ENCODE assay signal across 14 cellular contexts in the genomic region with DNA sequence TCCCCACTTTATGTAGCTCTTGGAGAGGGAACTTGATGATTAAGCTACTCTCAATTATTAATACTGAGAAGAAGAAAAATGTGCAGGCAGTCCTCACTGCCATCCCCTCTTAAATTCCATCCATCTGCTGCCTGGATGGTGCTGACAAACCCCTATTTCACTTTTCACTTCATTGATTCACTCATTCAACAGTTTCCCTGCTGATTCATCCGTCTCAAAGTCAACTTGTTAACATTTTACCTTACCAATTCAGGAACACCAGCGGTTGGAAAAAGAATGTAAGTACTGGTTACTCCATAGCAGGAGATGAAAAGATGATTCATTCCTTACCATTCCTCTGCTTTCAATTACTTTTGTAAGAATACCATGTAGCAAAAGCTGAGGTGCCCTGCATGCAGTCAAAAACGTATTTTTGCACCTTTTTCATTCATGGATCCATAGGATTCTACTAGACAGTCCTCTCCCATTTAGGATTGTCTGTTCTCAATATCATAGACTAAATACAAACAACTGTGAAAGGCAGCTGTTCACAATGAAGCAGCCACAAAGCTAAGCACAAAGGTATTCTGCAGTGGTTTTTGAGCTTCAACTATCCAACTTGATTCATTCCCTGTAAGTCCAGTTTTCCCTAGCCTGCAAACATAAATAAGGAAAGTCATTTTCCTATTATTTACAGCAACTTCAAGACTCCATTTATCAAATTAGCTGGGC.
DNase-seq lines count a peak whose midpoint lies in the region; ATAC-seq and TF ChIP-seq lines count a peak whose summit lies in the region.
"Had no signal": no experiment of that assay in that cellular context is flagged by ENCODE, and none has a peak within 500 bp of the region (broad histone marks: within the 10 kb centered on the region; RNA-seq: fewer than 3 reads in every experiment).

No MANE protein-coding gene starts in this region.

- no peak for DNase-seq in activated naive CD4-positive, alpha-beta T cell treated with anti-CD3 and anti-CD28 coated beads, Interleukin-2, amount 50 U/mL, for 72 hours (ENCODE audit: low spot score in 2 of 2)
- no peak for DNase-seq in activated naive CD4-positive, alpha-beta T cell treated with anti-CD3 and anti-CD28 coated beads, Interleukin-2, amount 10 ng/mL, durations not matched to agents 7 days and 5 days
- no peak for DNase-seq in SK-N-SH
- peak; percentile 92 for DNase-seq in fibroblast of peridontal ligament (ENCODE audit: extremely low read depth)
- DNase-seq in smooth muscle cell (lab: John Stamatoyannopoulos, UW; ENCODE audit: unreplicated experiment), result no peak
- no peak for DNase-seq in T-cell
- DNase-seq in activated CD4-positive, CD25-positive, alpha-beta regulatory T cell (lab: John Stamatoyannopoulos, UW), result no peak
- DNase-seq: activated CD4-positive, alpha-beta memory T cell treated with anti-CD3 and anti-CD28 coated beads for 36 hours; left ventricle myocardium superior; NCI-H2029; stimulated activated CD4-positive, alpha-beta T cell treated with anti-CD3 and anti-CD28 coated beads, Interleukin-4, amount 100 ng/mL, for 1 hour; stomach had no signal

- H3K79me2 ChIP-seq in SK-N-SH (ENCODE audit: insufficient read depth), result no peaks in the 10 kb centered on the region
- H3K79me2 ChIP-seq in smooth muscle cell (ENCODE audit: low read depth), result no peaks in the 10 kb centered on the region
- H3K79me2 ChIP-seq: parathyroid adenoma had no signal

- H3K9me3 ChIP-seq in SK-N-SH (no peaks in the 10 kb centered on the region), smooth muscle cell (replicated peaks; ENCODE audit: low read depth) (no peaks in the 10 kb centered on the region)
- H3K9me3 ChIP-seq: stomach had no signal

- H3K27me3 Mint-ChIP-seq in activated naive CD4-positive, alpha-beta T cell treated with anti-CD3 and anti-CD28 coated beads, Interleukin-2, amount 10 ng/mL, durations not matched to agents 7 days and 5 days, result peaks cover 17% of the 10 kb centered on the region
- peaks cover 2 to 35% of the 10 kb centered on the region in 2 donors for H3K27me3 Mint-ChIP-seq in T-cell
- H3K27me3 Mint-ChIP-seq: activated CD4-positive, alpha-beta memory T cell treated with anti-CD3 and anti-CD28 coated beads for 36 hours had no signal

- H3K27ac ChIP-seq in SK-N-SH (ENCODE audit: low read depth in 2 of 2, low read length in 1 of 2) (peak overlapping the region in 1 of 2 experiments; percentile 81; a peak in 2 of 4 replicates), smooth muscle cell (ENCODE audit: low read depth) (peak overlapping the region; percentile 88)
- H3K27ac ChIP-seq: parathyroid adenoma, stomach had no signal

- H3K4me3 ChIP-seq in SK-N-SH (ENCODE audit: low read depth in 2 of 2, low read length in 1 of 2) (no peak overlapping the region), smooth muscle cell (no peak overlapping the region)
- H3K4me3 ChIP-seq: stomach had no signal

- H3K4me1 Mint-ChIP-seq in activated naive CD4-positive, alpha-beta T cell treated with anti-CD3 and anti-CD28 coated beads, Interleukin-2, amount 10 ng/mL, durations not matched to agents 7 days and 5 days, result peaks cover 16% of the 10 kb centered on the region
- peaks cover 27 to 34% (median 30%) of the 10 kb centered on the region in 3 donors for H3K4me1 Mint-ChIP-seq in T-cell

- H4K20me1 ChIP-seq in SK-N-SH (ENCODE audit: insufficient read depth) (no peaks in the 10 kb centered on the region), smooth muscle cell (ENCODE audit: low read depth) (no peaks in the 10 kb centered on the region)

- TF ChIP-seq CTCF in SK-N-SH (IDR thresholded peaks at IDR 0.05) (no peak), smooth muscle cell (IDR thresholded peaks at IDR 0.05; ENCODE audit: borderline replicate concordance, insufficient read depth, poor library complexity, severe bottlenecking) (no peak)

- H3K9me3 Mint-ChIP-seq in activated naive CD4-positive, alpha-beta T cell treated with anti-CD3 and anti-CD28 coated beads, Interleukin-2, amount 50 U/mL, for 72 hours, result no peaks in the 10 kb centered on the region
- H3K9me3 Mint-ChIP-seq in activated naive CD4-positive, alpha-beta T cell treated with anti-CD3 and anti-CD28 coated beads, Interleukin-2, amount 10 ng/mL, durations not matched to agents 7 days and 5 days, result no peaks in the 10 kb centered on the region
- no peaks in the 10 kb centered on the region for H3K9me3 Mint-ChIP-seq in T-cell
- H3K9me3 Mint-ChIP-seq: activated CD4-positive, alpha-beta memory T cell treated with anti-CD3 and anti-CD28 coated beads for 36 hours had no signal

- 9% methylated on average over 3 of the region's 3 CpGs for whole genome bisulfite sequencing in SK-N-SH (ENCODE audit: low lambda C conversion rate)
- WGBS in smooth muscle cell (ENCODE audit: low lambda C conversion rate), result 26% methylated on average over 3 of the region's 3 CpGs

- H3K4me3 Mint-ChIP-seq in activated naive CD4-positive, alpha-beta T cell treated with anti-CD3 and anti-CD28 coated beads, Interleukin-2, amount 10 ng/mL, durations not matched to agents 7 days and 5 days, result no peak overlapping the region
- peak overlapping the region in 1 of 3 donors; percentile 31 for H3K4me3 Mint-ChIP-seq in T-cell
- H3K4me3 Mint-ChIP-seq: activated CD4-positive, alpha-beta memory T cell treated with anti-CD3 and anti-CD28 coated beads for 36 hours had no signal

- H3K4me2 ChIP-seq in SK-N-SH (peak overlapping the region; percentile 51; the same call in 1 of the 2 replicates), smooth muscle cell (peak overlapping the region; percentile 50)

- no peaks in the 10 kb centered on the region for H3K36me3 Mint-ChIP-seq in activated naive CD4-positive, alpha-beta T cell treated with anti-CD3 and anti-CD28 coated beads, Interleukin-2, amount 50 U/mL, for 72 hours
- no peaks in the 10 kb centered on the region for H3K36me3 Mint-ChIP-seq in activated naive CD4-positive, alpha-beta T cell treated with anti-CD3 and anti-CD28 coated beads, Interleukin-2, amount 10 ng/mL, durations not matched to agents 7 days and 5 days
- H3K36me3 Mint-ChIP-seq in T-cell, result no peaks in the 10 kb centered on the region
- H3K36me3 Mint-ChIP-seq: activated CD4-positive, alpha-beta memory T cell treated with anti-CD3 and anti-CD28 coated beads for 36 hours had no signal

- TF ChIP-seq EP300 in SK-N-SH (IDR thresholded peaks at IDR 0.05; ENCODE audit: borderline replicate concordance in 1 of 2, low read depth in 1 of 2, low read length in 1 of 2), result peak in 1 of 2 experiments; percentile 84; a peak in 1 of 4 replicates

- peak; percentile 33 to 54 for ATAC-seq in activated naive CD4-positive, alpha-beta T cell treated with anti-CD3 and anti-CD28 coated beads, Interleukin-2, amount 50 U/mL, for 72 hours
- no peak for ATAC-seq in T-cell (replicated peaks in 1 of 4)
- no peak for ATAC-seq in GM18520 (IDR thresholded peaks at IDR 0.05; ENCODE audit: unreplicated experiment)
- ATAC-seq: left ventricle myocardium superior had no signal

- CTCF ChIA-PET in activated naive CD4-positive, alpha-beta T cell treated with anti-CD3 and anti-CD28 coated beads, Interleukin-2, amount 10 ng/mL, durations not matched to agents 7 days and 5 days (lab: Charles Lee), result no interaction called here
- CTCF ChIA-PET in SK-N-SH (lab: Yijun Ruan, JAX) (no interaction called here), T-cell (lab: Charles Lee) (no interaction called here)

- peak overlapping the region; percentile 1; the same call in 1 of the 2 replicates for H3K9ac ChIP-seq in SK-N-SH
- peak overlapping the region; percentile 72 for H3K9ac ChIP-seq in smooth muscle cell (ENCODE audit: low read depth)
- H3K9ac ChIP-seq: parathyroid adenoma had no signal

- H3F3A ChIP-seq in SK-N-SH (replicated peaks; ENCODE audit: insufficient read depth) (peaks cover 18% of the 10 kb centered on the region), smooth muscle cell (ENCODE audit: low read depth) (peaks cover 21% of the 10 kb centered on the region)

- no peaks in the 10 kb centered on the region for H3K9me2 ChIP-seq in SK-N-SH

- H2AFZ ChIP-seq in SK-N-SH (ENCODE audit: low read depth), result 0 out of 2 replicates have a peak overlapping the region, but pooled peaks have one; percentile 0
- H2AFZ ChIP-seq in smooth muscle cell (ENCODE audit: low read depth), result no peak overlapping the region
- H2AFZ ChIP-seq: parathyroid adenoma had no signal

- no peaks in the 10 kb centered on the region for H3K36me3 ChIP-seq in SK-N-SH (replicated peaks in 1 of 2; ENCODE audit: control insufficient read depth in 1 of 2, insufficient read depth in 2 of 2, low read length in 1 of 2)
- H3K36me3 ChIP-seq in smooth muscle cell (ENCODE audit: low read depth), result no peaks in the 10 kb centered on the region
- H3K36me3 ChIP-seq: stomach had no signal

- POLR2A ChIA-PET in SK-N-SH (lab: Yijun Ruan, JAX), result no interaction called here
- POLR2A ChIA-PET in T-cell (lab: Charles Lee), result no interaction called here

- no peak for TF ChIP-seq RAD21 in SK-N-SH (IDR thresholded peaks at IDR 0.05; ENCODE audit: low read length)

- peaks cover 5 to 30% of the 10 kb centered on the region in 2 experiments; a peak in 3 of 4 replicates for H3K4me1 ChIP-seq in SK-N-SH (ENCODE audit: control insufficient read depth in 1 of 2, insufficient read depth in 2 of 2, low read depth in 1 of 2, low read length in 1 of 2)
- H3K4me1 ChIP-seq in smooth muscle cell (ENCODE audit: low read depth), result peaks cover 18% of the 10 kb centered on the region

- H3K27ac Mint-ChIP-seq in activated naive CD4-positive, alpha-beta T cell treated with anti-CD3 and anti-CD28 coated beads, Interleukin-2, amount 50 U/mL, for 72 hours, result peak overlapping the region in 1 of 2 donors; percentile 11
- no peak overlapping the region for H3K27ac Mint-ChIP-seq in activated naive CD4-positive, alpha-beta T cell treated with anti-CD3 and anti-CD28 coated beads, Interleukin-2, amount 10 ng/mL, durations not matched to agents 7 days and 5 days
- no peak overlapping the region for H3K27ac Mint-ChIP-seq in T-cell
- H3K27ac Mint-ChIP-seq: activated CD4-positive, alpha-beta memory T cell treated with anti-CD3 and anti-CD28 coated beads for 36 hours had no signal

- H3K27me3 ChIP-seq in SK-N-SH (ENCODE audit: insufficient read depth), result no peaks in the 10 kb centered on the region
- H3K27me3 ChIP-seq in smooth muscle cell (ENCODE audit: low read depth), result no peaks in the 10 kb centered on the region
- H3K27me3 ChIP-seq: stomach had no signal

Comparison
In these comparisons a context has a peak if more than half of its experiments do, and no peak if none do; other contexts are left out.
1. ATAC-seq: peak in activated naive CD4-positive, alpha-beta T cell treated with anti-CD3 and anti-CD28 coated beads, Interleukin-2, amount 50 U/mL, for 72 hours (2 of 2); none in T-cell (0 of 4) and GM18520 (single experiment).